8 cellular contexts compared by ENCODE assay signal in genomic region chr14:70416717-70417349, GRCh38. TPM values are rescaled to one million over a fixed set of nuclear protein-coding genes. Genes with fewer than 3 reads are reported as not detected.
DNase-seq lines count a peak whose midpoint lies in the region; ATAC-seq and TF ChIP-seq lines count a peak whose summit lies in the region.

SYNJ2BP (minus strand) TSS chr14:70417090; CDS start chr14:70416963, 127 bp downstream.

- no peak for TF ChIP-seq POLR2A in breast epithelium (IDR thresholded peaks at IDR 0.05)

- no peak for TF ChIP-seq CTCF in breast epithelium (IDR thresholded peaks at IDR 0.05)

- H3K36me3 ChIP-seq in breast epithelium, result no peaks in the 10 kb centered on the region

- no peaks in the 10 kb centered on the region for H3K4me1 ChIP-seq in breast epithelium

- intact Hi-C loops in breast epithelium (cut with DNase I; ENCODE audit: low total_unique reads), result no loop called here

- peak within 1 kb of the TSS; percentile 75 to 86 for H3K27ac ChIP-seq in breast epithelium

- H3K27me3 ChIP-seq in breast epithelium, result no peaks in the 10 kb centered on the region

- H3K9me3 ChIP-seq in breast epithelium (no peaks in the 10 kb centered on the region), iPS-18c (ENCODE audit: control insufficient read depth, insufficient read depth, low read length) (peaks cover 2% of the 10 kb centered on the region)

- DNase-seq in AG20443 (ENCODE audit: low spot score) (peak; percentile 92), NCI-H1694 (lab: John Stamatoyannopoulos, UW) (peak; percentile 85), UCSD-AML1 (lab: John Stamatoyannopoulos, UW; ENCODE audit: unreplicated experiment) (peak; percentile 60), breast epithelium (ENCODE audit: low spot score in 2 of 2) (peak; percentile 57 to 79), skeletal muscle cell (ENCODE audit: low read depth) (peak; percentile 10)

- H3K4me3 ChIP-seq in breast epithelium (peak within 1 kb of the TSS; percentile 73 to 91 (median 78)), iPS-18c (ENCODE audit: insufficient read depth, low read depth, low read length) (peak within 1 kb of the TSS; percentile 92), skeletal muscle cell (ENCODE audit: low read depth, low read length) (peak within 1 kb of the TSS; percentile 97)

- ATAC-seq in GM19395 (IDR thresholded peaks at IDR 0.05; ENCODE audit: unreplicated experiment) (peak; percentile 71), GM19035 (IDR thresholded peaks at IDR 0.05; ENCODE audit: unreplicated experiment) (no peak)

RNA-seq across cellular contexts. Expression of gene SYNJ2BP, which starts in this region (rescaled TPM):
- 10 to 100 TPM; 14.2 to 26.2 (median 19.3) TPM for total RNA-seq in breast epithelium

Comparison
In these comparisons a context has a peak if more than half of its experiments do, and no peak if none do; other contexts are left out.
1. DNase-seq: peak in every context shown above with its lines; median percentile 92 in AG20443; 85 in NCI-H1694; 68 in breast epithelium; 60 in UCSD-AML1; 10 in skeletal muscle cell.